ENCODE assay signal across 13 cellular contexts in genomic region chr1:27538793-27539192, GRCh38. TPM values are rescaled to one million over a fixed set of nuclear protein-coding genes. Genes with fewer than 3 reads are reported as not detected.
A peak's percentile ranks its signal among the peaks of the same experiment; 100 is the strongest.
DNase-seq lines count a peak whose midpoint lies in the region; TF ChIP-seq lines count a peak whose summit lies in the region.
"Had no signal": no experiment of that assay in that cellular context is flagged by ENCODE, and none has a peak within 500 bp of the region (broad histone marks: within the 10 kb centered on the region; RNA-seq: fewer than 3 reads in every experiment).

No MANE protein-coding gene starts in this region.

- peak; percentile 93 for DNase-seq in HS-27A (ENCODE audit: low read depth)
- DNase-seq in T1000 (lab: John Stamatoyannopoulos, UW) = peak; percentile 44
- peak; percentile 45 for DNase-seq in fibroblast of pulmonary artery (ENCODE audit: low read depth)
- DNase-seq in smooth muscle cell (lab: John Stamatoyannopoulos, UW; ENCODE audit: unreplicated experiment) = no peak
- no peak for DNase-seq in DMS 273 treated with DMSO at 0.1 percent for 48 hours (lab: John Stamatoyannopoulos, UW)
- no peak for DNase-seq in NCI-H1436 treated with DMSO at 0.1 percent for 48 hours (lab: John Stamatoyannopoulos, UW)
- DNase-seq in activated CD4-positive, alpha-beta T cell treated with anti-CD3 and anti-CD28 coated beads, Interleukin-2, amount 50 U/mL, for 1 hour = no peak
- no peak for DNase-seq in stimulated activated CD4-positive, alpha-beta T cell treated with anti-CD3 and anti-CD28 coated beads, Interleukin-2, amount 100 ng/mL, for 48 hours
- DNase-seq: activated CD4-positive, CD25-positive, alpha-beta regulatory T cell; activated naive CD4-positive, alpha-beta T cell treated with anti-CD3 and anti-CD28 coated beads for 36 hours; DND-41; NCI-H748 treated with DMSO at 0.1 percent for 48 hours; stimulated activated CD4-positive, alpha-beta T cell treated with anti-CD3 and anti-CD28 coated beads, Interleukin-15, amount 100 ng/mL, for 24 hours had no signal

- H3K4me1 ChIP-seq in smooth muscle cell (ENCODE audit: low read depth) = peaks cover 35% of the 10 kb centered on the region

- no peaks in the 10 kb centered on the region for H3K27me3 ChIP-seq in smooth muscle cell (ENCODE audit: low read depth)

- peaks cover 58% of the 10 kb centered on the region for H4K20me1 ChIP-seq in smooth muscle cell (ENCODE audit: low read depth)

- H3K4me2 ChIP-seq in smooth muscle cell = peak overlapping the region; percentile 57

- H3K36me3 ChIP-seq in smooth muscle cell (ENCODE audit: low read depth) = no peaks in the 10 kb centered on the region

- H2AFZ ChIP-seq in smooth muscle cell (ENCODE audit: low read depth) = no peak overlapping the region

- H3K9me3 ChIP-seq in smooth muscle cell (replicated peaks; ENCODE audit: low read depth) = no peaks in the 10 kb centered on the region

- H3K4me3 ChIP-seq in fibroblast of pulmonary artery (replicated peaks; ENCODE audit: low read depth, low read length) = no peak overlapping the region
- no peak overlapping the region for H3K4me3 ChIP-seq in smooth muscle cell

- H3K79me2 ChIP-seq in smooth muscle cell (ENCODE audit: low read depth) = peaks cover 17% of the 10 kb centered on the region

- H3K27ac ChIP-seq in smooth muscle cell (ENCODE audit: low read depth) = peak overlapping the region; percentile 97

- no peak for TF ChIP-seq CTCF in fibroblast of pulmonary artery (IDR thresholded peaks at IDR 0.05; ENCODE audit: low read length, missing control alignments)
- no peak for TF ChIP-seq CTCF in smooth muscle cell (IDR thresholded peaks at IDR 0.05; ENCODE audit: borderline replicate concordance, insufficient read depth, poor library complexity, severe bottlenecking)

- WGBS in smooth muscle cell (ENCODE audit: low lambda C conversion rate) = 6% methylated on average over 3 of the region's 3 CpGs

- peaks cover 16% of the 10 kb centered on the region for H3F3A ChIP-seq in smooth muscle cell (ENCODE audit: low read depth)

- H3K9ac ChIP-seq in smooth muscle cell (ENCODE audit: low read depth) = no peak overlapping the region

RNA-seq across cellular contexts. Expression of gene WASF2, which starts 48.8 kb away (rescaled TPM):
- 26.7 and 34.3 TPM in 2 replicates for total RNA-seq in smooth muscle cell
- 46.1 and 76.2 TPM in 2 replicates for polyA plus RNA-seq in smooth muscle cell

Comparison
In these comparisons a context has a peak if more than half of its experiments do, and no peak if none do; other contexts are left out.
1. DNase-seq: peak in HS-27A (single experiment), T1000 (single experiment) and fibroblast of pulmonary artery (single experiment); none in smooth muscle cell (single experiment), DMS 273 treated with DMSO at 0.1 percent for 48 hours (single experiment), NCI-H1436 treated with DMSO at 0.1 percent for 48 hours (single experiment), activated CD4-positive, alpha-beta T cell treated with anti-CD3 and anti-CD28 coated beads, Interleukin-2, amount 50 U/mL, for 1 hour (single experiment) and stimulated activated CD4-positive, alpha-beta T cell treated with anti-CD3 and anti-CD28 coated beads, Interleukin-2, amount 100 ng/mL, for 48 hours (0 of 2).